17 cellular contexts compared by ENCODE assay signal in genomic region chr3:9098716-9099675, GRCh38.
A peak's percentile ranks its signal among the peaks of the same experiment; 100 is the strongest.
DNase-seq lines count a peak whose midpoint lies in the region; ATAC-seq, FAIRE-seq and TF ChIP-seq lines count a peak whose summit lies in the region.
"Had no signal": no experiment of that assay in that cellular context is flagged by ENCODE, and none has a peak within 500 bp of the region (broad histone marks: within the 10 kb centered on the region; RNA-seq: fewer than 3 reads in every experiment).

No MANE protein-coding gene starts in this region.

- H3K79me2 ChIP-seq in Karpas-422 (ENCODE audit: low read length): no peaks in the 10 kb centered on the region

- H3K9me3 Mint-ChIP-seq in activated CD8-positive, alpha-beta memory T cell treated with anti-CD3 and anti-CD28 coated beads, Interleukin-2, amount 10 ng/mL, durations not matched to agents 7 days and 5 days (ENCODE audit: low read depth): no peaks in the 10 kb centered on the region

- no peaks in the 10 kb centered on the region for H4K20me1 ChIP-seq in Karpas-422 (ENCODE audit: insufficient read depth, low read depth, low read length)

- no peak overlapping the region for H3K9ac ChIP-seq in Karpas-422 (ENCODE audit: low read length)

- H3K27me3 Mint-ChIP-seq in activated CD8-positive, alpha-beta memory T cell treated with anti-CD3 and anti-CD28 coated beads, Interleukin-2, amount 10 ng/mL, durations not matched to agents 7 days and 5 days: peaks cover 19% of the 10 kb centered on the region

- no peak for ATAC-seq in activated CD8-positive, alpha-beta memory T cell treated with anti-CD3 and anti-CD28 coated beads, Interleukin-2, amount 10 ng/mL, durations not matched to agents 7 days and 5 days
- ATAC-seq: gastrocnemius medialis, left cardiac atrium, upper lobe of right lung had no signal

- H3K4me1 Mint-ChIP-seq in activated CD8-positive, alpha-beta memory T cell treated with anti-CD3 and anti-CD28 coated beads, Interleukin-2, amount 10 ng/mL, durations not matched to agents 7 days and 5 days: no peaks in the 10 kb centered on the region

- 34 to 44% (median 38%) methylated on average over 16 to 17 of the region's 17 CpGs for WGBS in adrenal gland, 4 donors
- WGBS in small intestine, 3 donors: 61 to 65% (median 62%) methylated on average over 17 of the region's 17 CpGs

- FAIRE-seq in small intestine (lab: Jason Lieb, UNC): no peak
- FAIRE-seq: D721Med had no signal

- no peak for TF ChIP-seq POLR2A in adrenal gland (IDR thresholded peaks at IDR 0.05)

- no peaks in the 10 kb centered on the region for H3K9me2 ChIP-seq in Karpas-422 (replicated peaks; ENCODE audit: insufficient read depth, low read length)

- peaks cover 0 to 10% of the 10 kb centered on the region in 2 donors for H3K4me1 ChIP-seq in adrenal gland (replicated peaks in 1 of 2)
- H3K4me1 ChIP-seq in small intestine (ENCODE audit: control insufficient read depth in 2 of 2, insufficient read depth in 1 of 2, low read depth in 1 of 2, low read length in 1 of 2): no peaks in the 10 kb centered on the region
- H3K4me1 ChIP-seq in Karpas-422 (ENCODE audit: low read length): no peaks in the 10 kb centered on the region
- H3K4me1 ChIP-seq: gastrocnemius medialis, upper lobe of right lung had no signal

- no peak overlapping the region for H2AFZ ChIP-seq in Karpas-422 (ENCODE audit: low read length)

- intact Hi-C loops in adrenal gland (cut with DNase I): no loop called here

- H3K27ac ChIP-seq in adrenal gland (no peak overlapping the region), small intestine (ENCODE audit: low read depth in 1 of 2, low read length in 1 of 2) (no peak overlapping the region), Karpas-422 (ENCODE audit: low read length) (no peak overlapping the region)
- H3K27ac ChIP-seq: gastrocnemius medialis, neutrophil, upper lobe of right lung had no signal

- no peak for TF ChIP-seq CTCF in adrenal gland (IDR thresholded peaks at IDR 0.05)

- no peak overlapping the region for H3K27ac Mint-ChIP-seq in activated CD8-positive, alpha-beta memory T cell treated with anti-CD3 and anti-CD28 coated beads, Interleukin-2, amount 10 ng/mL, durations not matched to agents 7 days and 5 days

- peaks cover 0 to 4% of the 10 kb centered on the region in 2 donors for H3K36me3 ChIP-seq in adrenal gland (replicated peaks in 1 of 2)
- no peaks in the 10 kb centered on the region for H3K36me3 ChIP-seq in small intestine (ENCODE audit: control insufficient read depth in 2 of 2, insufficient read depth in 2 of 2, low read length in 2 of 2)
- no peaks in the 10 kb centered on the region for H3K36me3 ChIP-seq in Karpas-422 (ENCODE audit: insufficient read depth, low read length)
- H3K36me3 ChIP-seq: gastrocnemius medialis, neutrophil, upper lobe of right lung had no signal

- H3K36me3 Mint-ChIP-seq in activated CD8-positive, alpha-beta memory T cell treated with anti-CD3 and anti-CD28 coated beads, Interleukin-2, amount 10 ng/mL, durations not matched to agents 7 days and 5 days: no peaks in the 10 kb centered on the region

- CTCF ChIA-PET in activated CD8-positive, alpha-beta memory T cell treated with anti-CD3 and anti-CD28 coated beads, Interleukin-2, amount 10 ng/mL, durations not matched to agents 7 days and 5 days (lab: Charles Lee): no interaction called here

- DNase-seq in NCI-H146 (lab: John Stamatoyannopoulos, UW) (peak; percentile 2), NCI-H146 treated with DMSO at 0.1 percent for 48 hours (lab: John Stamatoyannopoulos, UW; ENCODE audit: unreplicated experiment) (no peak), adrenal gland (peak; percentile 35 to 78 (median 51)), inferior parietal cortex (ENCODE audit: extremely low spot score) (peak; percentile 70), small intestine (peak; percentile 4), SW480 (ENCODE audit: low spot score) (no peak), Karpas-422 (no peak)
- no peak for DNase-seq in activated CD8-positive, alpha-beta memory T cell treated with anti-CD3 and anti-CD28 coated beads, Interleukin-2, amount 10 ng/mL, durations not matched to agents 7 days and 5 days
- DNase-seq: activated CD8-positive, alpha-beta memory T cell treated with anti-CD3 and anti-CD28 coated beads, Interleukin-2, amount 50 U/mL, for 48 hours; gastrocnemius medialis; Kasumi-1; left cardiac atrium; NCI-H524 treated with DMSO at 0.1 percent for 48 hours; SHP77 treated with DMSO at 0.1 percent for 48 hours; upper lobe of right lung had no signal

- no peak overlapping the region for H3K4me2 ChIP-seq in Karpas-422 (ENCODE audit: low read depth, low read length, poor library complexity, severe bottlenecking)

- no peaks in the 10 kb centered on the region for H3K9me3 ChIP-seq in adrenal gland (replicated peaks in 1 of 3)
- H3K9me3 ChIP-seq in small intestine (ENCODE audit: control insufficient read depth, low read depth): no peaks in the 10 kb centered on the region
- H3K9me3 ChIP-seq in Karpas-422 (ENCODE audit: low read length): no peaks in the 10 kb centered on the region
- H3K9me3 ChIP-seq: gastrocnemius medialis, neutrophil, upper lobe of right lung had no signal

- no peak overlapping the region for H3K4me3 ChIP-seq in adrenal gland
- no peak overlapping the region for H3K4me3 ChIP-seq in small intestine (ENCODE audit: low read depth in 1 of 2, low read length in 2 of 2)
- H3K4me3 ChIP-seq in Karpas-422 (ENCODE audit: low read length): no peak overlapping the region
- H3K4me3 ChIP-seq: gastrocnemius medialis, upper lobe of right lung had no signal

- H3K27me3 ChIP-seq in adrenal gland (no peaks in the 10 kb centered on the region), small intestine (ENCODE audit: control insufficient read depth in 2 of 2, insufficient read depth in 2 of 2, low read length in 2 of 2) (no peaks in the 10 kb centered on the region), Karpas-422 (ENCODE audit: low read length) (no peaks in the 10 kb centered on the region)
- H3K27me3 ChIP-seq: gastrocnemius medialis, neutrophil, upper lobe of right lung had no signal

- H3K4me3 Mint-ChIP-seq in activated CD8-positive, alpha-beta memory T cell treated with anti-CD3 and anti-CD28 coated beads, Interleukin-2, amount 10 ng/mL, durations not matched to agents 7 days and 5 days: no peak overlapping the region

Comparison
In these comparisons a context has a peak if more than half of its experiments do, and no peak if none do; other contexts are left out.
1. DNase-seq: peak in NCI-H146 (single experiment), adrenal gland (7 of 7), inferior parietal cortex (single experiment) and small intestine (single experiment); none in NCI-H146 treated with DMSO at 0.1 percent for 48 hours (single experiment), SW480 (single experiment), Karpas-422 (single experiment) and activated CD8-positive, alpha-beta memory T cell treated with anti-CD3 and anti-CD28 coated beads, Interleukin-2, amount 10 ng/mL, durations not matched to agents 7 days and 5 days (single experiment).